2 cellular contexts compared by ENCODE assay signal in the genomic region with DNA sequence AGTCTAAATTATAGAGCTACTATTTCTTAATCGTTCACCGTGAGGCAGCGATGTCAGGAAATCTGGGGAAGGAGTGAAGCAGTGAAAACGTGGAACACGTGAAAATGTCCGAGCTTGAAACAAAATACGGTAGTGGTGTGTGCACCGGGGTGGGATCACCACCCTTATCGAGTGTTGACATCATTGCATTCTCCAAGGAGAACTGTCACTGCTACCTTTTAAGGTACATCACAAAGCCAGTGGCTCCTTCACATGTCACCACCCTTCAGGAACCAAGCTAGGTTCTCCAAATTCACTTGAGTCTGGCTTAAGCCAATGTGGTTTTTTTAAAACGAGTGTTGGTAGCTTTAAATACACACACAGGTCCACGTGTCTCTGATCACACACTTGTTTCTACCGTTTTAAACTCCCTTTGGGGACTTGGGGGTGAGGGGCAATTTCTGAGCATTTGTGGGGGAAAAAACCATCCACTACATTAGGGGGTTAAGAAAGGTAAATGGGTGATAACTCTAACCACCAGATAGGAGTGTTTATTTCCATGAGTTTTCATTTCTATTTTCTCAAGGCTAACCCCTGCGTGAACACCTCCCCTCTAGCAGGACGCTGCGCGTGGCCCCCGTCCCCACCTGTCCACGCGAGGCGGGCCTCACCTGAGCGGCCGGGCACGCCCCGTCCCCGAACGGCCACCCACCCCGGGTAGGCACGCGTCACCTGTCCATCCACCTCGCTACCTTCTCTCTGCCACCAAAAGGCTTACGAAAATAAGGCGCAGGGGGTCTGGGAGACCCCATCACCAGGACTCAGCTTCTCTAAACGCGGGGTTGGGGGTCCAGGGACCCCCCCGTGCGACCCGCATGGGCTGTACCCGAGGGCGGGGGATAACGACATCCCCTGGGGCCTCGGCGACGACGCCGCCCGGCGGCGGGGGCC.
A peak's percentile ranks its signal among the peaks of the same experiment; 100 is the strongest.
TF ChIP-seq lines count a peak whose summit lies in the region.

No MANE protein-coding gene starts in this region.

TF ChIP-seq in SK-N-SH treated with all-trans-retinoic acid at 6 μM for 48 hours, 23 proteins besides CTCF, POLR2A, EP300 and RAD21 (continued from another document):
- TF ChIP-seq, protein P1, sequence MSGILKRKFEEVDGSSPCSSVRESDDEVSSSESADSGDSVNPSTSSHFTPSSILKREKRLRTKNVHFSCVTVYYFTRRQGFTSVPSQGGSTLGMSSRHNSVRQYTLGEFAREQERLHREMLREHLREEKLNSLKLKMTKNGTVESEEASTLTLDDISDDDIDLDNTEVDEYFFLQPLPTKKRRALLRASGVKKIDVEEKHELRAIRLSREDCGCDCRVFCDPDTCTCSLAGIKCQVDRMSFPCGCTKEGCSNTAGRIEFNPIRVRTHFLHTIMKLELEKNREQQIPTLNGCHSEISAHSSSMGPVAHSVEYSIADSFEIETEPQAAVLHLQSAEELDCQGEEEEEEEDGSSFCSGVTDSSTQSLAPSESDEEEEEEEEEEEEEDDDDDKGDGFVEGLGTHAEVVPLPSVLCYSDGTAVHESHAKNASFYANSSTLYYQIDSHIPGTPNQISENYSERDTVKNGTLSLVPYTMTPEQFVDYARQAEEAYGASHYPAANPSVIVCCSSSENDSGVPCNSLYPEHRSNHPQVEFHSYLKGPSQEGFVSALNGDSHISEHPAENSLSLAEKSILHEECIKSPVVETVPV (CRISPR knock-in tag; IDR thresholded peaks at IDR 0.05) = no peak
- TF ChIP-seq, protein P2, sequence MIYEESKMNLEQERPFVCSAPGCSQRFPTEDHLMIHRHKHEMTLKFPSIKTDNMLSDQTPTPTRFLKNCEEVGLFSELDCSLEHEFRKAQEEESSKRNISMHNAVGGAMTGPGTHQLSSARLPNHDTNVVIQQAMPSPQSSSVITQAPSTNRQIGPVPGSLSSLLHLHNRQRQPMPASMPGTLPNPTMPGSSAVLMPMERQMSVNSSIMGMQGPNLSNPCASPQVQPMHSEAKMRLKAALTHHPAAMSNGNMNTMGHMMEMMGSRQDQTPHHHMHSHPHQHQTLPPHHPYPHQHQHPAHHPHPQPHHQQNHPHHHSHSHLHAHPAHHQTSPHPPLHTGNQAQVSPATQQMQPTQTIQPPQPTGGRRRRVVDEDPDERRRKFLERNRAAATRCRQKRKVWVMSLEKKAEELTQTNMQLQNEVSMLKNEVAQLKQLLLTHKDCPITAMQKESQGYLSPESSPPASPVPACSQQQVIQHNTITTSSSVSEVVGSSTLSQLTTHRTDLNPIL (CRISPR knock-in tag; IDR thresholded peaks at IDR 0.05; ENCODE audit: low read depth) = no peak
- TF ChIP-seq PPARA (CRISPR knock-in tag; IDR thresholded peaks at IDR 0.05; ENCODE audit: borderline replicate concordance) = no peak

TF ChIP-seq in K562, 482 proteins besides CTCF, POLR2A, EP300 and RAD21 (continued from another document and continues in another):
- TF ChIP-seq, protein P3, sequence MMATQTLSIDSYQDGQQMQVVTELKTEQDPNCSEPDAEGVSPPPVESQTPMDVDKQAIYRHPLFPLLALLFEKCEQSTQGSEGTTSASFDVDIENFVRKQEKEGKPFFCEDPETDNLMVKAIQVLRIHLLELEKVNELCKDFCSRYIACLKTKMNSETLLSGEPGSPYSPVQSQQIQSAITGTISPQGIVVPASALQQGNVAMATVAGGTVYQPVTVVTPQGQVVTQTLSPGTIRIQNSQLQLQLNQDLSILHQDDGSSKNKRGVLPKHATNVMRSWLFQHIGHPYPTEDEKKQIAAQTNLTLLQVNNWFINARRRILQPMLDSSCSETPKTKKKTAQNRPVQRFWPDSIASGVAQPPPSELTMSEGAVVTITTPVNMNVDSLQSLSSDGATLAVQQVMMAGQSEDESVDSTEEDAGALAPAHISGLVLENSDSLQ (IDR thresholded peaks at IDR 0.05) = peak; percentile 71
- TF ChIP-seq SMARCA4 (IDR thresholded peaks at IDR 0.05) (peak; percentile 26; the same call in 1 of the 2 replicates), MIER1 (IDR thresholded peaks at IDR 0.05; ENCODE audit: low read depth) (0 out of 2 replicates have a peak, but pooled peaks have one; percentile 20), ZNF324 (CRISPR knock-in tag; IDR thresholded peaks at IDR 0.05) (no peak), HDAC8 (tag; IDR thresholded peaks at IDR 0.05) (no peak), MEIS2 (IDR thresholded peaks at IDR 0.05; ENCODE audit: partially characterized antibody) (peak; percentile 50), KLF1 (tag; IDR thresholded peaks at IDR 0.05) (no peak), ARNT (IDR thresholded peaks at IDR 0.05) (peak in 1 of 2 experiments; percentile 72; a peak in 2 of 4 replicates), DPF2 (IDR thresholded peaks at IDR 0.05) (peak; percentile 55; the same call in 1 of the 2 replicates), ZNF41 (CRISPR knock-in tag; conservative IDR thresholded peaks at IDR 0.05) (no peak), NFATC3 (IDR thresholded peaks at IDR 0.05) (no peak), BRD4 (IDR thresholded peaks at IDR 0.05) (peak; percentile 45; the same call in 1 of the 2 replicates), ZNF134 (CRISPR knock-in tag; conservative IDR thresholded peaks at IDR 0.05) (no peak), SREBF2 (CRISPR knock-in tag; IDR thresholded peaks at IDR 0.05) (no peak), NR4A1 (CRISPR knock-in tag; IDR thresholded peaks at IDR 0.05) (no peak), NR4A1 (tag; IDR thresholded peaks at IDR 0.05) (no peak), HNRNPK (IDR thresholded peaks at IDR 0.05; ENCODE audit: low read depth, low read length, poor library complexity, severe bottlenecking) (no peak), FOXM1 (IDR thresholded peaks at IDR 0.05; ENCODE audit: low read depth) (peak; percentile 63), FOXM1 (CRISPR knock-in tag; IDR thresholded peaks at IDR 0.05; ENCODE audit: low read depth) (no peak), NFIX (CRISPR knock-in tag; IDR thresholded peaks at IDR 0.05; ENCODE audit: low read depth) (no peak), TAF15 (IDR thresholded peaks at IDR 0.05; ENCODE audit: low read depth, low read length) (no peak), KAT8 (IDR thresholded peaks at IDR 0.05; ENCODE audit: low read depth) (no peak), CAMTA2 (CRISPR knock-in tag; conservative IDR thresholded peaks at IDR 0.05) (no peak), ZNF77 (CRISPR knock-in tag; IDR thresholded peaks at IDR 0.05) (no peak), DIDO1 (tag; IDR thresholded peaks at IDR 0.05; ENCODE audit: low read depth) (no peak), ZFP36 (IDR thresholded peaks at IDR 0.05; ENCODE audit: low read depth, low read length, partially characterized antibody) (peak; percentile 59), L3MBTL2 (IDR thresholded peaks at IDR 0.05) (peak; percentile 75), KDM5B (IDR thresholded peaks at IDR 0.05; ENCODE audit: insufficient replicate concordance, low read depth, low read length) (peak; percentile 61), CBFA2T3 (IDR thresholded peaks at IDR 0.05) (no peak), ZSCAN29 (IDR thresholded peaks at IDR 0.05) (no peak), ZNF124 (CRISPR knock-in tag; IDR thresholded peaks at IDR 0.05) (no peak), HDAC3 (IDR thresholded peaks at IDR 0.05; ENCODE audit: borderline replicate concordance, partially characterized antibody) (no peak), SMAD2 (IDR thresholded peaks at IDR 0.05; ENCODE audit: low read depth, low read length) (no peak), ZNF175 (CRISPR knock-in tag; IDR thresholded peaks at IDR 0.05; ENCODE audit: low read depth) (no peak), STAT5B (CRISPR knock-in tag; IDR thresholded peaks at IDR 0.05) (no peak), KAT7 (CRISPR knock-in tag; IDR thresholded peaks at IDR 0.05; ENCODE audit: borderline replicate concordance) (0 out of 2 replicates have a peak, but pooled peaks have one; percentile 53), CTBP1 (IDR thresholded peaks at IDR 0.05; ENCODE audit: borderline replicate concordance) (peak; percentile 52), ZEB2 (IDR thresholded peaks at IDR 0.05) (peak; percentile 61)
- TF ChIP-seq, protein P4, sequence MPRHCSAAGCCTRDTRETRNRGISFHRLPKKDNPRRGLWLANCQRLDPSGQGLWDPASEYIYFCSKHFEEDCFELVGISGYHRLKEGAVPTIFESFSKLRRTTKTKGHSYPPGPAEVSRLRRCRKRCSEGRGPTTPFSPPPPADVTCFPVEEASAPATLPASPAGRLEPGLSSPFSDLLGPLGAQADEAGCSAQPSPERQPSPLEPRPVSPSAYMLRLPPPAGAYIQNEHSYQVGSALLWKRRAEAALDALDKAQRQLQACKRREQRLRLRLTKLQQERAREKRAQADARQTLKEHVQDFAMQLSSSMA (CRISPR knock-in tag; IDR thresholded peaks at IDR 0.05) = no peak
- TF ChIP-seq, protein P5, sequence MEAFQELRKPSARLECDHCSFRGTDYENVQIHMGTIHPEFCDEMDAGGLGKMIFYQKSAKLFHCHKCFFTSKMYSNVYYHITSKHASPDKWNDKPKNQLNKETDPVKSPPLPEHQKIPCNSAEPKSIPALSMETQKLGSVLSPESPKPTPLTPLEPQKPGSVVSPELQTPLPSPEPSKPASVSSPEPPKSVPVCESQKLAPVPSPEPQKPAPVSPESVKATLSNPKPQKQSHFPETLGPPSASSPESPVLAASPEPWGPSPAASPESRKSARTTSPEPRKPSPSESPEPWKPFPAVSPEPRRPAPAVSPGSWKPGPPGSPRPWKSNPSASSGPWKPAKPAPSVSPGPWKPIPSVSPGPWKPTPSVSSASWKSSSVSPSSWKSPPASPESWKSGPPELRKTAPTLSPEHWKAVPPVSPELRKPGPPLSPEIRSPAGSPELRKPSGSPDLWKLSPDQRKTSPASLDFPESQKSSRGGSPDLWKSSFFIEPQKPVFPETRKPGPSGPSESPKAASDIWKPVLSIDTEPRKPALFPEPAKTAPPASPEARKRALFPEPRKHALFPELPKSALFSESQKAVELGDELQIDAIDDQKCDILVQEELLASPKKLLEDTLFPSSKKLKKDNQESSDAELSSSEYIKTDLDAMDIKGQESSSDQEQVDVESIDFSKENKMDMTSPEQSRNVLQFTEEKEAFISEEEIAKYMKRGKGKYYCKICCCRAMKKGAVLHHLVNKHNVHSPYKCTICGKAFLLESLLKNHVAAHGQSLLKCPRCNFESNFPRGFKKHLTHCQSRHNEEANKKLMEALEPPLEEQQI (IDR thresholded peaks at IDR 0.05) = no peak
- TF ChIP-seq, protein P6, sequence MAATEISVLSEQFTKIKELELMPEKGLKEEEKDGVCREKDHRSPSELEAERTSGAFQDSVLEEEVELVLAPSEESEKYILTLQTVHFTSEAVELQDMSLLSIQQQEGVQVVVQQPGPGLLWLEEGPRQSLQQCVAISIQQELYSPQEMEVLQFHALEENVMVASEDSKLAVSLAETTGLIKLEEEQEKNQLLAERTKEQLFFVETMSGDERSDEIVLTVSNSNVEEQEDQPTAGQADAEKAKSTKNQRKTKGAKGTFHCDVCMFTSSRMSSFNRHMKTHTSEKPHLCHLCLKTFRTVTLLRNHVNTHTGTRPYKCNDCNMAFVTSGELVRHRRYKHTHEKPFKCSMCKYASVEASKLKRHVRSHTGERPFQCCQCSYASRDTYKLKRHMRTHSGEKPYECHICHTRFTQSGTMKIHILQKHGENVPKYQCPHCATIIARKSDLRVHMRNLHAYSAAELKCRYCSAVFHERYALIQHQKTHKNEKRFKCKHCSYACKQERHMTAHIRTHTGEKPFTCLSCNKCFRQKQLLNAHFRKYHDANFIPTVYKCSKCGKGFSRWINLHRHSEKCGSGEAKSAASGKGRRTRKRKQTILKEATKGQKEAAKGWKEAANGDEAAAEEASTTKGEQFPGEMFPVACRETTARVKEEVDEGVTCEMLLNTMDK (IDR thresholded peaks at IDR 0.05; ENCODE audit: borderline replicate concordance, insufficient read depth, low read depth, low read length, poor library complexity, severe bottlenecking) = no peak
- TF ChIP-seq, protein P7, sequence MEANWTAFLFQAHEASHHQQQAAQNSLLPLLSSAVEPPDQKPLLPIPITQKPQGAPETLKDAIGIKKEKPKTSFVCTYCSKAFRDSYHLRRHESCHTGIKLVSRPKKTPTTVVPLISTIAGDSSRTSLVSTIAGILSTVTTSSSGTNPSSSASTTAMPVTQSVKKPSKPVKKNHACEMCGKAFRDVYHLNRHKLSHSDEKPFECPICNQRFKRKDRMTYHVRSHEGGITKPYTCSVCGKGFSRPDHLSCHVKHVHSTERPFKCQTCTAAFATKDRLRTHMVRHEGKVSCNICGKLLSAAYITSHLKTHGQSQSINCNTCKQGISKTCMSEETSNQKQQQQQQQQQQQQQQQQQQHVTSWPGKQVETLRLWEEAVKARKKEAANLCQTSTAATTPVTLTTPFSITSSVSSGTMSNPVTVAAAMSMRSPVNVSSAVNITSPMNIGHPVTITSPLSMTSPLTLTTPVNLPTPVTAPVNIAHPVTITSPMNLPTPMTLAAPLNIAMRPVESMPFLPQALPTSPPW (CRISPR knock-in tag; IDR thresholded peaks at IDR 0.05) = no peak; the same call in 1 of the 2 replicates
- TF ChIP-seq, protein P8, sequence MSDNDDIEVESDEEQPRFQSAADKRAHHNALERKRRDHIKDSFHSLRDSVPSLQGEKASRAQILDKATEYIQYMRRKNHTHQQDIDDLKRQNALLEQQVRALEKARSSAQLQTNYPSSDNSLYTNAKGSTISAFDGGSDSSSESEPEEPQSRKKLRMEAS (CRISPR knock-in tag; IDR thresholded peaks at IDR 0.05) = peak; percentile 35; the same call in 1 of the 2 replicates
- TF ChIP-seq, protein P9, sequence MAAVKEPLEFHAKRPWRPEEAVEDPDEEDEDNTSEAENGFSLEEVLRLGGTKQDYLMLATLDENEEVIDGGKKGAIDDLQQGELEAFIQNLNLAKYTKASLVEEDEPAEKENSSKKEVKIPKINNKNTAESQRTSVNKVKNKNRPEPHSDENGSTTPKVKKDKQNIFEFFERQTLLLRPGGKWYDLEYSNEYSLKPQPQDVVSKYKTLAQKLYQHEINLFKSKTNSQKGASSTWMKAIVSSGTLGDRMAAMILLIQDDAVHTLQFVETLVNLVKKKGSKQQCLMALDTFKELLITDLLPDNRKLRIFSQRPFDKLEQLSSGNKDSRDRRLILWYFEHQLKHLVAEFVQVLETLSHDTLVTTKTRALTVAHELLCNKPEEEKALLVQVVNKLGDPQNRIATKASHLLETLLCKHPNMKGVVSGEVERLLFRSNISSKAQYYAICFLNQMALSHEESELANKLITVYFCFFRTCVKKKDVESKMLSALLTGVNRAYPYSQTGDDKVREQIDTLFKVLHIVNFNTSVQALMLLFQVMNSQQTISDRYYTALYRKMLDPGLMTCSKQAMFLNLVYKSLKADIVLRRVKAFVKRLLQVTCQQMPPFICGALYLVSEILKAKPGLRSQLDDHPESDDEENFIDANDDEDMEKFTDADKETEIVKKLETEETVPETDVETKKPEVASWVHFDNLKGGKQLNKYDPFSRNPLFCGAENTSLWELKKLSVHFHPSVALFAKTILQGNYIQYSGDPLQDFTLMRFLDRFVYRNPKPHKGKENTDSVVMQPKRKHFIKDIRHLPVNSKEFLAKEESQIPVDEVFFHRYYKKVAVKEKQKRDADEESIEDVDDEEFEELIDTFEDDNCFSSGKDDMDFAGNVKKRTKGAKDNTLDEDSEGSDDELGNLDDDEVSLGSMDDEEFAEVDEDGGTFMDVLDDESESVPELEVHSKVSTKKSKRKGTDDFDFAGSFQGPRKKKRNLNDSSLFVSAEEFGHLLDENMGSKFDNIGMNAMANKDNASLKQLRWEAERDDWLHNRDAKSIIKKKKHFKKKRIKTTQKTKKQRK (IDR thresholded peaks at IDR 0.05; ENCODE audit: borderline replicate concordance, low read depth, low read length) = no peak
- TF ChIP-seq, protein P10, sequence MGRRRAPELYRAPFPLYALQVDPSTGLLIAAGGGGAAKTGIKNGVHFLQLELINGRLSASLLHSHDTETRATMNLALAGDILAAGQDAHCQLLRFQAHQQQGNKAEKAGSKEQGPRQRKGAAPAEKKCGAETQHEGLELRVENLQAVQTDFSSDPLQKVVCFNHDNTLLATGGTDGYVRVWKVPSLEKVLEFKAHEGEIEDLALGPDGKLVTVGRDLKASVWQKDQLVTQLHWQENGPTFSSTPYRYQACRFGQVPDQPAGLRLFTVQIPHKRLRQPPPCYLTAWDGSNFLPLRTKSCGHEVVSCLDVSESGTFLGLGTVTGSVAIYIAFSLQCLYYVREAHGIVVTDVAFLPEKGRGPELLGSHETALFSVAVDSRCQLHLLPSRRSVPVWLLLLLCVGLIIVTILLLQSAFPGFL (CRISPR knock-in tag; IDR thresholded peaks at IDR 0.05) = no peak
